In genomic region chr12:132710062-132710421, GRCh38 we compare ENCODE assay signal across 8 cellular contexts. TPM values are rescaled to one million over a fixed set of nuclear protein-coding genes. Genes with fewer than 3 reads are reported as not detected.
DNase-seq lines count a peak whose midpoint lies in the region; ATAC-seq and TF ChIP-seq lines count a peak whose summit lies in the region.

No MANE protein-coding gene starts in this region.

- peak overlapping the region; percentile 85 for H3K4me3 Mint-ChIP-seq in activated naive CD4-positive, alpha-beta T cell treated with anti-CD3 and anti-CD28 coated beads for 36 hours

- H3K4me1 Mint-ChIP-seq in activated naive CD4-positive, alpha-beta T cell treated with anti-CD3 and anti-CD28 coated beads for 36 hours (ENCODE audit: low read depth): peaks cover 27% of the 10 kb centered on the region

- TF ChIP-seq CTCF in retinal pigment epithelial cell (conservative IDR thresholded peaks at IDR 0.05; ENCODE audit: low read depth, low read length): no peak

- DNase-seq in activated naive CD4-positive, alpha-beta T cell treated with anti-CD3 and anti-CD28 coated beads for 36 hours: no peak
- no peak for DNase-seq in activated naive CD4-positive, alpha-beta T cell treated with Interleukin-2 at 50 U/mL for 16 hours
- DNase-seq in activated CD4-positive, CD25-positive, alpha-beta regulatory T cell treated with anti-CD3 and anti-CD28 coated beads, Interleukin-2, amount 50 U/mL, for 72 hours: peak; percentile 36
- DNase-seq in Right ventricle myocardium superior (no peak), retinal pigment epithelial cell (ENCODE audit: low read depth) (no peak), foreskin melanocyte (no peak), kidney glomerular epithelial cell (lab: John Stamatoyannopoulos, UW) (no peak)

- intact Hi-C loops in activated naive CD4-positive, alpha-beta T cell treated with anti-CD3 and anti-CD28 coated beads for 36 hours (cut with micrococcal nuclease): loop anchor here (1.0 to 5.0 kb wide), 7 partner anchors 23 to 521 kb away; partner anchors contain the start of genes CHFR, GOLGA3, POLE and PXMP2
- intact Hi-C loops in Right ventricle myocardium superior (cut with DNase I): no loop called here

- no peaks in the 10 kb centered on the region for H3K27me3 Mint-ChIP-seq in activated naive CD4-positive, alpha-beta T cell treated with anti-CD3 and anti-CD28 coated beads for 36 hours (ENCODE audit: low read depth)

- peak overlapping the region; percentile 82 for H3K4me3 ChIP-seq in retinal pigment epithelial cell (ENCODE audit: low read length)

- H3K27ac Mint-ChIP-seq in activated naive CD4-positive, alpha-beta T cell treated with anti-CD3 and anti-CD28 coated beads for 36 hours: peak overlapping the region; percentile 66

- CTCF ChIA-PET in activated naive CD4-positive, alpha-beta T cell treated with anti-CD3 and anti-CD28 coated beads for 36 hours (lab: Charles Lee): no interaction called here

- H3K9me3 Mint-ChIP-seq in activated naive CD4-positive, alpha-beta T cell treated with anti-CD3 and anti-CD28 coated beads for 36 hours: peaks cover 14% of the 10 kb centered on the region

- ATAC-seq in HG03045 (IDR thresholded peaks at IDR 0.05; ENCODE audit: unreplicated experiment) (peak; percentile 24), Right ventricle myocardium superior (ENCODE audit: poor library complexity) (peak; percentile 39)

- peaks cover 23% of the 10 kb centered on the region for H3K36me3 Mint-ChIP-seq in activated naive CD4-positive, alpha-beta T cell treated with anti-CD3 and anti-CD28 coated beads for 36 hours (ENCODE audit: low read depth)

RNA-seq across cellular contexts. Expression of gene PGAM5, which starts 0.6 kb away (rescaled TPM):
- 10 to 100 TPM; 50.1 to 55.7 TPM for total RNA-seq in activated naive CD4-positive, alpha-beta T cell treated with anti-CD3 and anti-CD28 coated beads for 36 hours
- total RNA-seq in Right ventricle myocardium superior: 32.6 TPM

RNA-seq across cellular contexts. Expression of gene PXMP2, which starts 22.7 kb away (rescaled TPM):
- total RNA-seq in activated naive CD4-positive, alpha-beta T cell treated with anti-CD3 and anti-CD28 coated beads for 36 hours: 10 to 100 TPM; 11.3 to 12.8 TPM
- 54.9 TPM for total RNA-seq in Right ventricle myocardium superior

RNA-seq across cellular contexts. Expression of gene POLE, which starts 22.9 kb away (rescaled TPM):
- total RNA-seq in activated naive CD4-positive, alpha-beta T cell treated with anti-CD3 and anti-CD28 coated beads for 36 hours: 100 to 1,000 TPM; 118 to 121 TPM
- total RNA-seq in Right ventricle myocardium superior: 10.3 TPM

RNA-seq across cellular contexts. Expression of gene ANKLE2, which starts 51.6 kb away (rescaled TPM):
- 100 to 1,000 TPM; 102 to 106 TPM for total RNA-seq in activated naive CD4-positive, alpha-beta T cell treated with anti-CD3 and anti-CD28 coated beads for 36 hours
- 25.6 TPM for total RNA-seq in Right ventricle myocardium superior

Comparison
In these comparisons a context has a peak if more than half of its experiments do, and no peak if none do; other contexts are left out.
1. RNA of gene POLE, which starts 22.9 kb away (total RNA-seq): 118 to 121 TPM in activated naive CD4-positive, alpha-beta T cell treated with anti-CD3 and anti-CD28 coated beads for 36 hours; 10.3 TPM in Right ventricle myocardium superior (single experiment); every median in the first group is over 10 times any median in the second.